8 cellular contexts compared by ENCODE assay signal in genomic region chr1:223133824-223134435, GRCh38. TPM values are rescaled to one million over a fixed set of nuclear protein-coding genes. Genes with fewer than 3 reads are reported as not detected.
A peak's percentile ranks its signal among the peaks of the same experiment; 100 is the strongest.
DNase-seq lines count a peak whose midpoint lies in the region; ATAC-seq and TF ChIP-seq lines count a peak whose summit lies in the region.

No MANE protein-coding gene starts in this region.

- H3K4me3 ChIP-seq in adipocyte (ENCODE audit: low read length): peak overlapping the region; percentile 46
- H3K4me3 ChIP-seq in upper lobe of left lung: peak overlapping the region; percentile 12 to 47 (median 40)

- peak overlapping the region; percentile 55 to 64 (median 58) for H3K4me3 Mint-ChIP-seq in T-cell

- peaks cover 4 to 7% of the 10 kb centered on the region in 2 donors for H3K27me3 Mint-ChIP-seq in T-cell

- CTCF ChIA-PET in T-cell (lab: Charles Lee): interaction anchor here (0.6 to 3.7 kb wide), 37 partner anchors 9 to 917 kb away, joined by 3 to 41 read pairs (median 5); partner anchors contain the start of genes TLR5 (in 2 of the 2) and SUSD4 (in 1 of the 2)

- peaks cover 6 to 34% (median 21%) of the 10 kb centered on the region in 3 donors for H3K4me1 Mint-ChIP-seq in T-cell

- 2 to 4% methylated on average over 23 of the region's 23 CpGs for WGBS in upper lobe of left lung, 2 donors

- peak overlapping the region; percentile 73 to 86 (median 80) for H3K27ac ChIP-seq in upper lobe of left lung

- TF ChIP-seq EP300 in upper lobe of left lung (IDR thresholded peaks at IDR 0.05): peak in 2 of 4 donors; percentile 53 to 92

- H3K36me3 Mint-ChIP-seq in T-cell: peaks cover 4% of the 10 kb centered on the region

- POLR2A ChIA-PET in T-cell (lab: Charles Lee): interaction anchor here in 1 of 2 donors (0.9 kb wide), 1 partner anchor 28 kb away, joined by 10 read pairs; no protein-coding TSS in a partner anchor

- no peaks in the 10 kb centered on the region for H3K36me3 ChIP-seq in adipocyte (ENCODE audit: control insufficient read depth, insufficient read depth, low read length, severe bottlenecking)
- no peaks in the 10 kb centered on the region for H3K36me3 ChIP-seq in upper lobe of left lung

- H3K9me3 ChIP-seq in adipocyte (ENCODE audit: control insufficient read depth, low read length): no peaks in the 10 kb centered on the region
- no peaks in the 10 kb centered on the region for H3K9me3 ChIP-seq in upper lobe of left lung

- H3K9ac ChIP-seq in adipocyte (ENCODE audit: low read length): no peak overlapping the region

- intact Hi-C loops in left cardiac atrium (cut with DNase I) (loop anchor here in 1 of 2 donors (5.0 to 10.0 kb wide), 3 partner anchors 111 to 548 kb away; no protein-coding TSS in a partner anchor), posterior vena cava (cut with DNase I) (loop anchor here in 1 of 2 donors (10.0 kb wide), 1 partner anchor 291 kb away; no protein-coding TSS in a partner anchor)

- H3K4me1 ChIP-seq in adipocyte (ENCODE audit: control insufficient read depth, insufficient read depth, low read length) (peaks cover 37% of the 10 kb centered on the region), upper lobe of left lung (peaks cover 35 to 55% (median 47%) of the 10 kb centered on the region in 4 donors)

- TF ChIP-seq CTCF in upper lobe of left lung (IDR thresholded peaks at IDR 0.05): peak in 4 of 6 experiments; percentile 88 to 94 (median 92)

- H3K27ac Mint-ChIP-seq in T-cell: peak overlapping the region in 1 of 2 donors; percentile 27

- ATAC-seq in HG02678 (IDR thresholded peaks at IDR 0.05; ENCODE audit: unreplicated experiment): peak; percentile 87
- ATAC-seq in T-cell (replicated peaks in 1 of 4): peak; percentile 84 to 91 (median 87)
- ATAC-seq in left cardiac atrium: peak; percentile 87 to 93
- peak; percentile 94 to 95 for ATAC-seq in upper lobe of left lung (ENCODE audit: low FRiP score in 2 of 2)

- DNase-seq in GM04504 (ENCODE audit: low read depth) (peak; percentile 43), NCI-H128 (lab: John Stamatoyannopoulos, UW; ENCODE audit: unreplicated experiment) (peak; percentile 87), T-cell (peak; percentile 23 to 79 (median 70)), adipocyte (ENCODE audit: low read depth) (peak; percentile 94), left cardiac atrium (peak; percentile 87), posterior vena cava (ENCODE audit: low spot score) (peak; percentile 96), upper lobe of left lung (peak; percentile 92 to 95)

- peak in 1 of 4 donors; percentile 40 for TF ChIP-seq POLR2A in upper lobe of left lung (IDR thresholded peaks at IDR 0.05)

- no peaks in the 10 kb centered on the region for H3K9me3 Mint-ChIP-seq in T-cell

- H3K27me3 ChIP-seq in adipocyte (replicated peaks; ENCODE audit: control insufficient read depth, insufficient read depth, low read length): peaks cover 23% of the 10 kb centered on the region
- no peaks in the 10 kb centered on the region for H3K27me3 ChIP-seq in upper lobe of left lung

RNA-seq across cellular contexts. Expression of gene TLR5, which starts 9.1 kb away (rescaled TPM):
- total RNA-seq in T-cell: 1 to 10 TPM; 2.5 to 8.1 (median 3.8) TPM
- total RNA-seq in left cardiac atrium: 1 to 10 TPM; 3.5 to 6.5 TPM
- 10 to 100 TPM in 1 of 2 donors, 1 to 10 TPM in 1; 5.2 to 11.2 TPM for total RNA-seq in posterior vena cava
- 10 to 100 TPM in 5 of 6 donors, 1 to 10 TPM in 1; 4.1 to 30.4 (median 14.8) TPM for total RNA-seq in upper lobe of left lung

Comparison
In these comparisons a context has a peak if more than half of its experiments do, and no peak if none do; other contexts are left out.
1. Peak in every context shown above with its lines: DNase-seq, ATAC-seq, H3K4me3 ChIP-seq and H3K27ac ChIP-seq.
2. DNase-seq: peak in every context shown above with its lines; median percentile 96 in posterior vena cava; 94 in adipocyte; 94 in upper lobe of left lung; 87 in NCI-H128; 87 in left cardiac atrium; 70 in T-cell; 43 in GM04504.